Comparison of ENCODE assay signal across 1 cellular context in the genomic region with DNA sequence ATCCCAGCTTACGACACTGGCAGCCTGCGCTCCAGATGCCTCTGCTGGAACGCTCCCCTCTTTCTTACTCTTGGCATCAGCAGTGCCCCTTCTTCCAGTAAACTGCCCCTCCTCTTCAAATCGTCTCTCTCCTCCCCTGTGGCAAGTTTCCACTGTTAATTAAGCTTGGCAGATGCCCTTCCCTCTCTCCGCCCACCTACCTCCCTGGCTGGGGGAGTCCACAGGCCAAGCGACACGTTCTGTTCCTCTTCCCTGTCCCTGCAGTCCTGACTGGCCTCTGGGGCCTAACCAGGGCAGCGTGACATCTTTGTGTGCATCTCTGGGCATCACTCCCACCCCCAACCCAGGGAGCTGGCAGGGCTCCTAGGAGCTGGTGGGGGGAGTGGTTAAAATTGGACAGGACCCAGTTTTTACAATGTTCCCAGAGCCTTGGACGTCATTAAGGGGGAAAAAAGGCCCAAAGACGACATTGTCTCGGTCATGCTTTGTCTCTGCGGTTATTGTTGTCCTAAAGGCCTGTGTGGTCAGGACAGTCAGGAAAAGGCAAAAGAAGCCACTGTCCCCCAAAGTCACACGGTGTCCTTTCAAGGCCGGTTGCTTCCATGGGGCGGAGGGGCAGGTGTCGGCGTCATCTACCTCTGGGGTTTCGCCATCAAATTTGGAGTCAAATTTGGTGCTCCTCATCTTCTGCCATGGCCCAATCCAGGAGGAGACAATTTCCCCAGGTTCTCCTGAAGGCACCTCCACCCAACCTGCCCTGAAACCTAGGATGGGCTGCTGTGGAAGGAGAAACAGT.
A peak's percentile ranks its signal among the peaks of the same experiment; 100 is the strongest.
TF ChIP-seq lines count a peak whose summit lies in the region.

No MANE protein-coding gene starts in this region.

TF ChIP-seq in SK-N-SH, 30 proteins besides CTCF, POLR2A, EP300 and RAD21 (continued from another document):
- TF ChIP-seq, protein P1, sequence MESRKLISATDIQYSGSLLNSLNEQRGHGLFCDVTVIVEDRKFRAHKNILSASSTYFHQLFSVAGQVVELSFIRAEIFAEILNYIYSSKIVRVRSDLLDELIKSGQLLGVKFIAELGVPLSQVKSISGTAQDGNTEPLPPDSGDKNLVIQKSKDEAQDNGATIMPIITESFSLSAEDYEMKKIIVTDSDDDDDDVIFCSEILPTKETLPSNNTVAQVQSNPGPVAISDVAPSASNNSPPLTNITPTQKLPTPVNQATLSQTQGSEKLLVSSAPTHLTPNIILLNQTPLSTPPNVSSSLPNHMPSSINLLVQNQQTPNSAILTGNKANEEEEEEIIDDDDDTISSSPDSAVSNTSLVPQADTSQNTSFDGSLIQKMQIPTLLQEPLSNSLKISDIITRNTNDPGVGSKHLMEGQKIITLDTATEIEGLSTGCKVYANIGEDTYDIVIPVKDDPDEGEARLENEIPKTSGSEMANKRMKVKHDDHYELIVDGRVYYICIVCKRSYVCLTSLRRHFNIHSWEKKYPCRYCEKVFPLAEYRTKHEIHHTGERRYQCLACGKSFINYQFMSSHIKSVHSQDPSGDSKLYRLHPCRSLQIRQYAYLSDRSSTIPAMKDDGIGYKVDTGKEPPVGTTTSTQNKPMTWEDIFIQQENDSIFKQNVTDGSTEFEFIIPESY (IDR thresholded peaks at IDR 0.05; ENCODE audit: borderline replicate concordance, low read depth) = no peak
- TF ChIP-seq TCF12 (IDR thresholded peaks at IDR 0.05) = peak; percentile 44
- TF ChIP-seq NFIC (IDR thresholded peaks at IDR 0.05; ENCODE audit: borderline replicate concordance) = peak; percentile 42; the same call in 1 of the 2 replicates
- no peak for TF ChIP-seq POLR2AphosphoS5 (IDR thresholded peaks at IDR 0.05; ENCODE audit: low read depth, low read length)
- TF ChIP-seq RCOR1 (IDR thresholded peaks at IDR 0.05; ENCODE audit: low read length) = peak; percentile 78; the same call in 1 of the 2 replicates
- peak; percentile 77 for TF ChIP-seq GATA2 (CRISPR knock-in tag; IDR thresholded peaks at IDR 0.05)
